ENCODE assay signal across 8 cellular contexts in the genomic region with DNA sequence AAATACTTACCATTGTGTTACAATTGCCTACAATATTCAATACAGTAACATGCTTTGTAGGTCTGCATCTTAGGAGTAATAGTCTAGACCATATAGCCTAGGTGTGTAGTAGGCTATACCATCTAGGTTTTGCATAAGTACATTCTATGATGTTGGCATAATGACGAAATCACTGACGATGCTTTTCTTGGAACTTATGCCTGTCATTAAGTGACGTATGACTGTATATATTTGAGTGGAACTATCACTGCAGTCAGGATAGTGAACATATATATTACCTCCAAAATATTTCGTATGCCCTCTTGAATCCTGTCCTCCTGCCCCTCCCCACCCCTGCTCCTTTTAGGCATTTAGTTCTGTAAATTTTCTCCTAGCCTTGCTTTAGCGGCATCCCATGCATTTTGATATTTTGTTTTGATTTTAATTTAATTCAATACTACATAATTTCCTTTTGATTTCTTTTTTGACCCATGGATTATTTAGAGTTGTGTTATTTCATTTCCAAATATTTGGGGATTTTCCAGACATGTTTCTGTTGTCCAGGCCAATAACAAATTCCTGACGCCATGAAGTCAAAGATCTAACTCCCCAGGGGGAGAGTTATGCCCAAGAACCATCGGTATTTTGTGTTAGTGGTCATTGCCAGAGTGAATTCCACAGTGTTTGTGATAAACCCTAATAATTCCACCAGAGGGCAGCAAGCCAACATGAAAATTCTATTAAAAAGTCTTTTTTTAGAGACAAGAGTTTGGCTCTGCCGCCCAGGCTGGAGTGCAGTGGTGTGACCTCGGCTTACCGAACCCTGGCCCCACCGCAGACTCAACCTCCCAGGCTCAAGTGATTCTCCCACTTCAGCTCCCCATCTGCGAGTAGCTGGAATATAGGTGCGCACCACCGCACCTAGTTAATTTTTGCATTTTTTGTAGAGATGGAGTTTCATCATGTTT. TPM values are rescaled to one million over a fixed set of nuclear protein-coding genes. Genes with fewer than 3 reads are reported as not detected.
DNase-seq lines count a peak whose midpoint lies in the region; ATAC-seq and TF ChIP-seq lines count a peak whose summit lies in the region.

No MANE protein-coding gene starts in this region.

- H3K9me3 ChIP-seq in heart left ventricle: no peaks in the 10 kb centered on the region

- intact Hi-C loops in Calu3 (cut with micrococcal nuclease; ENCODE audit: unreplicated experiment) (loop anchor here (1.0 to 10.0 kb wide), 3 partner anchors 23 to 409 kb away; a partner anchor contains a TSS), heart left ventricle (cut with DNase I) (loop anchor here (1.0 to 10.0 kb wide), 10 partner anchors 121 to 389 kb away; a partner anchor contains a TSS)

- peak; percentile 35 to 56 (median 41) for ATAC-seq in heart left ventricle
- no peak for ATAC-seq in HG03457 (IDR thresholded peaks at IDR 0.05; ENCODE audit: unreplicated experiment)
- ATAC-seq in GM21526 (IDR thresholded peaks at IDR 0.05; ENCODE audit: low FRiP score, unreplicated experiment): no peak

- peak overlapping the region; percentile 48 for H3K27ac Mint-ChIP-seq in Calu3 (ENCODE audit: unreplicated experiment)
- H3K27ac Mint-ChIP-seq in activated naive CD8-positive, alpha-beta T cell treated with anti-CD3 and anti-CD28 coated beads for 36 hours: peak overlapping the region; percentile 89

- WGBS in heart left ventricle, 4 donors: 36 to 45% (median 42%) methylated on average over 14 of the region's 14 CpGs

- H3K36me3 ChIP-seq in heart left ventricle: no peaks in the 10 kb centered on the region

- TF ChIP-seq POLR2A in heart left ventricle (IDR thresholded peaks at IDR 0.05): no peak

- H3K4me3 Mint-ChIP-seq in Calu3 (ENCODE audit: low read depth, unreplicated experiment): peak overlapping the region; percentile 93
- H3K4me3 Mint-ChIP-seq in activated naive CD8-positive, alpha-beta T cell treated with anti-CD3 and anti-CD28 coated beads for 36 hours: peak overlapping the region; percentile 95

- no peaks in the 10 kb centered on the region for H3K27me3 Mint-ChIP-seq in Calu3 (ENCODE audit: unreplicated experiment)
- H3K27me3 Mint-ChIP-seq in activated naive CD8-positive, alpha-beta T cell treated with anti-CD3 and anti-CD28 coated beads for 36 hours: no peaks in the 10 kb centered on the region

- peak overlapping the region in 6 of 12 donors; percentile 1 to 64 (median 21) for H3K4me3 ChIP-seq in heart left ventricle

- H3K36me3 Mint-ChIP-seq in Calu3 (ENCODE audit: insufficient read depth, unreplicated experiment): peaks cover 74% of the 10 kb centered on the region
- peaks cover 45% of the 10 kb centered on the region for H3K36me3 Mint-ChIP-seq in activated naive CD8-positive, alpha-beta T cell treated with anti-CD3 and anti-CD28 coated beads for 36 hours

- peaks cover 27% of the 10 kb centered on the region for H3K4me1 Mint-ChIP-seq in Calu3 (ENCODE audit: low read depth, unreplicated experiment)
- peaks cover 49% of the 10 kb centered on the region for H3K4me1 Mint-ChIP-seq in activated naive CD8-positive, alpha-beta T cell treated with anti-CD3 and anti-CD28 coated beads for 36 hours

- no TSS peak for BruUV-seq in Calu3 (replicated peaks; lab: Mats Ljungman, UMichigan)

- H3K9me3 Mint-ChIP-seq in Calu3 (ENCODE audit: low read depth, unreplicated experiment): peaks cover 7% of the 10 kb centered on the region
- H3K9me3 Mint-ChIP-seq in activated naive CD8-positive, alpha-beta T cell treated with anti-CD3 and anti-CD28 coated beads for 36 hours: peaks cover 16% of the 10 kb centered on the region

- H3K27me3 ChIP-seq in heart left ventricle: no peaks in the 10 kb centered on the region

- TF ChIP-seq CTCF in Calu3 (IDR thresholded peaks at IDR 0.05; ENCODE audit: unreplicated experiment): peak; percentile 72
- TF ChIP-seq CTCF in heart left ventricle (IDR thresholded peaks at IDR 0.05): peak; percentile 54 to 77 (median 71)

- peak; percentile 53 for DNase-seq in Calu3
- peak; percentile 92 for DNase-seq in HT-29 (ENCODE audit: low spot score)
- peak; percentile 88 for DNase-seq in RKO (ENCODE audit: low spot score)
- no peak for DNase-seq in activated naive CD8-positive, alpha-beta T cell treated with anti-CD3 and anti-CD28 coated beads for 36 hours
- peak in 4 of 5 donors; percentile 50 to 67 (median 60) for DNase-seq in heart left ventricle
- peak; percentile 74 for DNase-seq in renal cortical epithelial cell (ENCODE audit: low read depth)

- peak overlapping the region in 1 of 12 donors; percentile 56 for H3K27ac ChIP-seq in heart left ventricle

- H3K4me1 ChIP-seq in heart left ventricle: peaks cover 0 to 78% (median 18%) of the 10 kb centered on the region in 12 donors

- CTCF ChIA-PET in Calu3 (lab: Charles Lee): interaction anchor here (0.7 kb wide), 2 partner anchors 24 to 128 kb away, joined by 3 to 4 read pairs; a partner anchor contains a TSS

RNA-seq across cellular contexts. Expression of a gene that starts 24.2 kb away (rescaled TPM):
- total RNA-seq in Calu3 (2022) (67.1 and 87.6 TPM in 2 replicates), heart left ventricle (10 to 100 TPM in 1 of 9 donors, 1 to 10 TPM in 8; 2.0 to 15.7 (median 3.0) TPM), renal cortical epithelial cell (48.3 and 51.8 TPM in 2 replicates)
- 19.4 and 20.1 TPM in 2 replicates for total RNA-seq in HT-29 (2014; rRNA removed; shearing (Covaris generic))
- 10 to 100 TPM; 36.2 to 37.9 TPM for total RNA-seq in activated naive CD8-positive, alpha-beta T cell treated with anti-CD3 and anti-CD28 coated beads for 36 hours
- polyA plus RNA-seq in heart left ventricle: 1 to 10 TPM; 1.8 to 2.9 TPM

RNA-seq across cellular contexts. Expression of a gene that starts 53.2 kb away (rescaled TPM):
- total RNA-seq in Calu3 (2022) (21.4 and 22.5 TPM in 2 replicates), heart left ventricle (10 to 100 TPM in 2 of 9 donors, 1 to 10 TPM in 7; 4.3 to 24.0 (median 5.8) TPM), renal cortical epithelial cell (10.6 and 24.1 TPM in 2 replicates)
- total RNA-seq in HT-29 (2014; rRNA removed; shearing (Covaris generic)): 2.5 and 6.3 TPM in 2 replicates
- 10 to 100 TPM; 25.5 to 26.5 TPM for total RNA-seq in activated naive CD8-positive, alpha-beta T cell treated with anti-CD3 and anti-CD28 coated beads for 36 hours
- polyA plus RNA-seq in heart left ventricle: 1 to 10 TPM; 2.8 to 3.5 TPM

Comparison
In these comparisons a context has a peak if more than half of its experiments do, and no peak if none do; other contexts are left out.
1. ATAC-seq: peak in heart left ventricle (4 of 4); none in HG03457 (single experiment) and GM21526 (single experiment).